8 cellular contexts compared by ENCODE assay signal in the genomic region with DNA sequence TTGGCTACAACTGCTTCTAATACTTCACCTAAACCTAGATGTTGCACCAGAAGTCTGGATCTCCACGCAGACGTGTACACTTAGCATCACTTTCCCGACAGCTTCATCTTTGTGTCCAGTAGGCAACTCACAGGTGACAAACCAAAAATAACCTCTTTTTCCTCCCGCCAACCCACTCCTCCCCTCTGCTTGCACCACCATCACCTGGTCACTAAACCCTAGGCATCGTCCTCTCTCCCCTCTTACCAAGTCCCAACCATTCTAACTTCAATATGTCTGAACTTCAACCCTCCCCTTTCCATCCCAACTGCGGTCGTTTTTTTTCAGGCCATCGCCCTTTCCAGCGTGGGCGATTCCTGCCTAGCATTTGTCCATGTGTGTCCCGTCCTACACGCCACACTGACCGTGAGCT. TPM values are rescaled to one million over a fixed set of nuclear protein-coding genes. Genes with fewer than 3 reads are reported as not detected.
DNase-seq lines count a peak whose midpoint lies in the region; ATAC-seq and TF ChIP-seq lines count a peak whose summit lies in the region.

No MANE protein-coding gene starts in this region.

- H3K79me2 ChIP-seq in hepatocyte, result peaks cover 40% of the 10 kb centered on the region

- no peaks in the 10 kb centered on the region for H3K27me3 Mint-ChIP-seq in activated CD8-positive, alpha-beta T cell treated with anti-CD3 and anti-CD28 coated beads for 36 hours
- peaks cover 17% of the 10 kb centered on the region for H3K27me3 Mint-ChIP-seq in stimulated activated memory B cell treated with anti-CD40 and anti-IgM and Interleukin-4, amounts not matched to agents 10 μg/mL and 1 μg/mL and 100 μg/mL, for 72 hours

- H3K4me1 ChIP-seq in hepatocyte (ENCODE audit: insufficient read depth), result peaks cover 9% of the 10 kb centered on the region

- DNase-seq in activated CD8-positive, alpha-beta T cell treated with anti-CD3 and anti-CD28 coated beads for 36 hours, result no peak
- DNase-seq in hepatocyte (ENCODE audit: low spot score), result no peak
- DNase-seq in COLO668 (lab: John Stamatoyannopoulos, UW; ENCODE audit: unreplicated experiment), result no peak
- DNase-seq in stimulated activated naive CD4-positive, alpha-beta T cell (lab: John Stamatoyannopoulos, UW), result no peak
- DNase-seq in midbrain (lab: John Stamatoyannopoulos, UW), result no peak

- WGBS in hepatocyte (ENCODE audit: low lambda C conversion rate, missing lambda C conversion rate), result 85% methylated on average over 13 of the region's 13 CpGs

- H3K9me3 ChIP-seq in hepatocyte (ENCODE audit: low read depth), result no peaks in the 10 kb centered on the region

- no peaks in the 10 kb centered on the region for H3K27me3 ChIP-seq in hepatocyte

- no peaks in the 10 kb centered on the region for H3K9me2 ChIP-seq in hepatocyte (replicated peaks; ENCODE audit: insufficient read depth)

- POLR2A ChIA-PET in activated CD8-positive, alpha-beta T cell treated with anti-CD3 and anti-CD28 coated beads for 36 hours (lab: Charles Lee), result interaction anchor here (0.7 to 2.2 kb wide), 3 partner anchors 12 to 59 kb away, joined by 3 to 12 read pairs (median 7); no protein-coding TSS in a partner anchor

- peaks cover 30% of the 10 kb centered on the region for H3K36me3 Mint-ChIP-seq in activated CD8-positive, alpha-beta T cell treated with anti-CD3 and anti-CD28 coated beads for 36 hours (ENCODE audit: low read depth)
- H3K36me3 Mint-ChIP-seq in stimulated activated memory B cell treated with anti-CD40 and anti-IgM and Interleukin-4, amounts not matched to agents 10 μg/mL and 1 μg/mL and 100 μg/mL, for 72 hours, result peaks cover 8% of the 10 kb centered on the region

- intact Hi-C loops in activated CD8-positive, alpha-beta T cell treated with anti-CD3 and anti-CD28 coated beads for 36 hours (cut with micrococcal nuclease), result loop anchor here (2.0 kb wide), 1 partner anchor 59 kb away; a partner anchor contains a TSS

- H3K36me3 ChIP-seq in hepatocyte (replicated peaks; ENCODE audit: insufficient read depth, low read depth), result no peaks in the 10 kb centered on the region

- ATAC-seq in HG03039 (IDR thresholded peaks at IDR 0.05; ENCODE audit: unreplicated experiment) (peak; percentile 0), HG03135 (IDR thresholded peaks at IDR 0.05; ENCODE audit: unreplicated experiment) (no peak)
- ATAC-seq in activated CD8-positive, alpha-beta T cell treated with anti-CD3 and anti-CD28 coated beads for 36 hours, result no peak
- ATAC-seq in stimulated activated memory B cell treated with anti-CD40 and anti-IgM and Interleukin-4, amounts not matched to agents 10 μg/mL and 1 μg/mL and 100 μg/mL, for 72 hours, result no peak

- H3K4me2 ChIP-seq in hepatocyte, result peak overlapping the region; percentile 70

- CTCF ChIA-PET in activated CD8-positive, alpha-beta T cell treated with anti-CD3 and anti-CD28 coated beads for 36 hours (lab: Charles Lee), result interaction anchor here (0.8 kb wide), 1 partner anchor 59 kb away, joined by 3 read pairs; no protein-coding TSS in a partner anchor

- H3K4me3 Mint-ChIP-seq in activated CD8-positive, alpha-beta T cell treated with anti-CD3 and anti-CD28 coated beads for 36 hours, result peak overlapping the region; percentile 97
- peak overlapping the region; percentile 89 for H3K4me3 Mint-ChIP-seq in stimulated activated memory B cell treated with anti-CD40 and anti-IgM and Interleukin-4, amounts not matched to agents 10 μg/mL and 1 μg/mL and 100 μg/mL, for 72 hours

- no peak overlapping the region for H3K4me3 ChIP-seq in hepatocyte

- peaks cover 4% of the 10 kb centered on the region for H3K9me3 Mint-ChIP-seq in activated CD8-positive, alpha-beta T cell treated with anti-CD3 and anti-CD28 coated beads for 36 hours
- H3K9me3 Mint-ChIP-seq in stimulated activated memory B cell treated with anti-CD40 and anti-IgM and Interleukin-4, amounts not matched to agents 10 μg/mL and 1 μg/mL and 100 μg/mL, for 72 hours, result no peaks in the 10 kb centered on the region

- H3K27ac Mint-ChIP-seq in activated CD8-positive, alpha-beta T cell treated with anti-CD3 and anti-CD28 coated beads for 36 hours, result peak overlapping the region; percentile 97
- H3K27ac Mint-ChIP-seq in stimulated activated memory B cell treated with anti-CD40 and anti-IgM and Interleukin-4, amounts not matched to agents 10 μg/mL and 1 μg/mL and 100 μg/mL, for 72 hours, result peak overlapping the region; percentile 99

- H3K27ac ChIP-seq in hepatocyte, result peak overlapping the region; percentile 99

- peaks cover 38% of the 10 kb centered on the region for H3K4me1 Mint-ChIP-seq in activated CD8-positive, alpha-beta T cell treated with anti-CD3 and anti-CD28 coated beads for 36 hours (ENCODE audit: low read depth)
- H3K4me1 Mint-ChIP-seq in stimulated activated memory B cell treated with anti-CD40 and anti-IgM and Interleukin-4, amounts not matched to agents 10 μg/mL and 1 μg/mL and 100 μg/mL, for 72 hours, result peaks cover 24% of the 10 kb centered on the region

- no peak for TF ChIP-seq CTCF in activated CD8-positive, alpha-beta T cell treated with anti-CD3 and anti-CD28 coated beads for 36 hours (IDR thresholded peaks at IDR 0.05)
- no peak for TF ChIP-seq CTCF in hepatocyte (IDR thresholded peaks at IDR 0.05; ENCODE audit: poor library complexity)

- H4K20me1 ChIP-seq in hepatocyte (ENCODE audit: insufficient read depth, poor library complexity, severe bottlenecking), result no peaks in the 10 kb centered on the region

- H2AFZ ChIP-seq in hepatocyte, result peak overlapping the region; percentile 50

RNA-seq across cellular contexts. Expression of a gene that starts 0.4 kb away (rescaled TPM):
- total RNA-seq in activated CD8-positive, alpha-beta T cell treated with anti-CD3 and anti-CD28 coated beads for 36 hours, result 10 to 100 TPM; 30.1 to 31.6 TPM
- total RNA-seq in hepatocyte, result 57.0 and 68.0 TPM in 2 replicates
- 74.4 and 75.5 TPM in 2 replicates for polyA plus RNA-seq in hepatocyte
